In the genomic region with DNA sequence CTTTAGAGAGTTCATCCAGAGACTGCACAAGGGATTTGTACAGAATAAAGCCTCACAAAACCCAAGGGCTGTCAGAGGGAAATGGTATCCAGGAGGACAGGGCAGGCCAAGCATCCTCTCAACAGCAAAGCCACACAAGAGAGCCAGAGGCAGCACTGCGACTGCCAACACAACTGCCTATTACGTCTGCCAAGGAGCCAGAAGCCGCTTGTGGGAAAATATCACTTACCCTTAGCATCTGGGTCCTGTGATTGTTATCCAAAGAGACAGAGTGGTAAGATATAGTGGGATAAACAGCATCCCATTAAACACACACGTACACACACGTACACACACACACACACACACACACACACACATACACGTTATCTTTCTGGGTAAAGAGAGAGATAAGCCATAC, we compare ENCODE assay signal across 1 cellular context.
TF ChIP-seq lines count a peak whose summit lies in the region.

No MANE protein-coding gene starts in this region.

TF ChIP-seq in HCT116, 20 proteins besides CTCF, POLR2A, EP300 and RAD21 (continued from another document):
- TF ChIP-seq SRF (IDR thresholded peaks at IDR 0.05; ENCODE audit: low read depth): no peak
- TF ChIP-seq, protein P1, sequence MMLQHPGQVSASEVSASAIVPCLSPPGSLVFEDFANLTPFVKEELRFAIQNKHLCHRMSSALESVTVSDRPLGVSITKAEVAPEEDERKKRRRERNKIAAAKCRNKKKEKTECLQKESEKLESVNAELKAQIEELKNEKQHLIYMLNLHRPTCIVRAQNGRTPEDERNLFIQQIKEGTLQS (IDR thresholded peaks at IDR 0.05): no peak
- no peak for TF ChIP-seq FOSL1 (IDR thresholded peaks at IDR 0.05; ENCODE audit: low read depth)
- no peak for TF ChIP-seq EZH2 (IDR thresholded peaks at IDR 0.05)
- no peak for TF ChIP-seq ZNF274 (IDR thresholded peaks at IDR 0.05; ENCODE audit: low read depth, low read length)
- no peak for TF ChIP-seq POLR2AphosphoS5 (IDR thresholded peaks at IDR 0.05; ENCODE audit: low read depth, low read length)
- no peak for TF ChIP-seq YY1 (IDR thresholded peaks at IDR 0.05; ENCODE audit: extremely low read depth, insufficient replicate concordance, low read depth, low read length)
- no peak for TF ChIP-seq EZH2phosphoT487 (IDR thresholded peaks at IDR 0.05; ENCODE audit: borderline replicate concordance)
- TF ChIP-seq, protein P2, sequence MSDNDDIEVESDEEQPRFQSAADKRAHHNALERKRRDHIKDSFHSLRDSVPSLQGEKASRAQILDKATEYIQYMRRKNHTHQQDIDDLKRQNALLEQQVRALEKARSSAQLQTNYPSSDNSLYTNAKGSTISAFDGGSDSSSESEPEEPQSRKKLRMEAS (IDR thresholded peaks at IDR 0.05): no peak
- no peak for TF ChIP-seq CEBPB (IDR thresholded peaks at IDR 0.05; ENCODE audit: low read depth)
- no peak for TF ChIP-seq TCF7L2 (IDR thresholded peaks at IDR 0.05; ENCODE audit: borderline replicate concordance, extremely low read depth, insufficient read depth, insufficient read length)
- no peak for TF ChIP-seq CBX3 (IDR thresholded peaks at IDR 0.05; ENCODE audit: low read depth)
- TF ChIP-seq, protein P3, sequence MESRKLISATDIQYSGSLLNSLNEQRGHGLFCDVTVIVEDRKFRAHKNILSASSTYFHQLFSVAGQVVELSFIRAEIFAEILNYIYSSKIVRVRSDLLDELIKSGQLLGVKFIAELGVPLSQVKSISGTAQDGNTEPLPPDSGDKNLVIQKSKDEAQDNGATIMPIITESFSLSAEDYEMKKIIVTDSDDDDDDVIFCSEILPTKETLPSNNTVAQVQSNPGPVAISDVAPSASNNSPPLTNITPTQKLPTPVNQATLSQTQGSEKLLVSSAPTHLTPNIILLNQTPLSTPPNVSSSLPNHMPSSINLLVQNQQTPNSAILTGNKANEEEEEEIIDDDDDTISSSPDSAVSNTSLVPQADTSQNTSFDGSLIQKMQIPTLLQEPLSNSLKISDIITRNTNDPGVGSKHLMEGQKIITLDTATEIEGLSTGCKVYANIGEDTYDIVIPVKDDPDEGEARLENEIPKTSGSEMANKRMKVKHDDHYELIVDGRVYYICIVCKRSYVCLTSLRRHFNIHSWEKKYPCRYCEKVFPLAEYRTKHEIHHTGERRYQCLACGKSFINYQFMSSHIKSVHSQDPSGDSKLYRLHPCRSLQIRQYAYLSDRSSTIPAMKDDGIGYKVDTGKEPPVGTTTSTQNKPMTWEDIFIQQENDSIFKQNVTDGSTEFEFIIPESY (IDR thresholded peaks at IDR 0.05; ENCODE audit: extremely low read depth, insufficient replicate concordance, low read length): no peak
- TF ChIP-seq ELF1 (IDR thresholded peaks at IDR 0.05; ENCODE audit: borderline replicate concordance, low read depth): no peak
- no peak for TF ChIP-seq SP1 (IDR thresholded peaks at IDR 0.05; ENCODE audit: low read depth)
